In the genomic region with DNA sequence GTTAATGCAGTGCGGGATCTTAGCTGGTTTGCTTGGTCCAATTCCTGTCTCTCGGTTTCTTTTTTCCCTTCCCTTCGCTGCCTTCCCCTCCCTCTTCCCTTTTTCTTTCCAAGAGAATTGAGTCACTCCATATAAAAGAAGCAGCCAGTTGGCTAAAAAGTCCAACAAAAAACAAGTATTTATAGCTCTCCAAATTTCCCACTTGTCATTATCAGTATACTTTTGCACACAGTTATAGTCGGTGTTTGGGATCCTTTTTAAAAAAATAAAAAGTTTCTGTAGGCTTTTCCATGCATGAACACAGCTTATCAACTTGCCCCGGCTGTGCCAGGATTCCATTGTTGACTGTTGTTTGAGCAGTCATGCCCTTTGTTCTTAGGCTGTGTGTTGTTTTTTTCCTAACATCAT, we compare ENCODE assay signal across 10 cellular contexts. TPM values are rescaled to one million over a fixed set of nuclear protein-coding genes. Genes with fewer than 3 reads are reported as not detected.
A peak's percentile ranks its signal among the peaks of the same experiment; 100 is the strongest.
DNase-seq lines count a peak whose midpoint lies in the region; ATAC-seq and TF ChIP-seq lines count a peak whose summit lies in the region.
"Had no signal": no experiment of that assay in that cellular context is flagged by ENCODE, and none has a peak within 500 bp of the region (broad histone marks: within the 10 kb centered on the region; RNA-seq: fewer than 3 reads in every experiment).

No MANE protein-coding gene starts in this region.

- no peak for TF ChIP-seq POLR2A in esophagus muscularis mucosa (IDR thresholded peaks at IDR 0.05; ENCODE audit: low read depth)
- TF ChIP-seq POLR2A in upper lobe of left lung (IDR thresholded peaks at IDR 0.05), result no peak

- TF ChIP-seq CTCF in esophagus muscularis mucosa (IDR thresholded peaks at IDR 0.05) (no peak), upper lobe of left lung (IDR thresholded peaks at IDR 0.05) (no peak)

- H3K36me3 Mint-ChIP-seq in activated T-cell treated with anti-CD3 and anti-CD28 coated beads, Interleukin-2, amount 50 U/mL, for 72 hours (ENCODE audit: insufficient read depth in 2 of 2), result peaks cover under 1 to 1% of the 10 kb centered on the region in 2 donors
- H3K36me3 Mint-ChIP-seq in activated T-cell treated with anti-CD3 and anti-CD28 coated beads, Interleukin-2, amount 50 U/mL, for 4 hours (ENCODE audit: insufficient read depth), result peaks cover 4% of the 10 kb centered on the region

- no peaks in the 10 kb centered on the region for H3K9me3 Mint-ChIP-seq in activated T-cell treated with anti-CD3 and anti-CD28 coated beads, Interleukin-2, amount 50 U/mL, for 72 hours
- H3K9me3 Mint-ChIP-seq in activated T-cell treated with anti-CD3 and anti-CD28 coated beads, Interleukin-2, amount 50 U/mL, for 4 hours, result no peaks in the 10 kb centered on the region
- H3K9me3 Mint-ChIP-seq: activated CD4-positive, alpha-beta T cell treated with anti-CD3 and anti-CD28 coated beads, Interleukin-2, amount 10 ng/mL, durations not matched to agents 7 days and 5 days; neural crest cell had no signal

- H3K36me3 ChIP-seq in esophagus muscularis mucosa, result peaks cover 0 to 18% (median 8%) of the 10 kb centered on the region in 4 donors
- peaks cover 2 to 6% of the 10 kb centered on the region in 2 donors for H3K36me3 ChIP-seq in muscle layer of duodenum (ENCODE audit: control insufficient read depth in 1 of 2, insufficient read depth in 2 of 2, low read length in 2 of 2)
- H3K36me3 ChIP-seq in upper lobe of left lung, result peaks cover 0 to 23% (median 2%) of the 10 kb centered on the region in 4 donors

- H3K27me3 ChIP-seq in esophagus muscularis mucosa, result no peaks in the 10 kb centered on the region
- no peaks in the 10 kb centered on the region for H3K27me3 ChIP-seq in muscle layer of duodenum (ENCODE audit: low read depth, low read length)
- H3K27me3 ChIP-seq in upper lobe of left lung, result no peaks in the 10 kb centered on the region

- peak overlapping the region; percentile 70 for H3K27ac Mint-ChIP-seq in activated T-cell treated with anti-CD3 and anti-CD28 coated beads, Interleukin-2, amount 50 U/mL, for 72 hours

- intact Hi-C loops in esophagus muscularis mucosa (cut with DNase I), result no loop called here

- H3K27me3 Mint-ChIP-seq in activated T-cell treated with anti-CD3 and anti-CD28 coated beads, Interleukin-2, amount 50 U/mL, for 72 hours (ENCODE audit: low read depth), result no peaks in the 10 kb centered on the region
- no peaks in the 10 kb centered on the region for H3K27me3 Mint-ChIP-seq in activated T-cell treated with anti-CD3 and anti-CD28 coated beads, Interleukin-2, amount 50 U/mL, for 4 hours (ENCODE audit: low read depth)
- H3K27me3 Mint-ChIP-seq: activated CD4-positive, alpha-beta T cell treated with anti-CD3 and anti-CD28 coated beads, Interleukin-2, amount 10 ng/mL, durations not matched to agents 7 days and 5 days had no signal

- 30% methylated on average over 5 of the region's 5 CpGs for WGBS in esophagus muscularis mucosa
- 40 to 45% methylated on average over 5 of the region's 5 CpGs for WGBS in upper lobe of left lung, 2 donors

- H3K27ac ChIP-seq in esophagus muscularis mucosa (replicated peaks in 1 of 4) (peak overlapping the region; percentile 57 to 70 (median 66)), muscle layer of duodenum (ENCODE audit: low read length) (peak overlapping the region; percentile 73), upper lobe of left lung (peak overlapping the region; percentile 46 to 66 (median 60))

- no peak for TF ChIP-seq EP300 in esophagus muscularis mucosa (IDR thresholded peaks at IDR 0.05)
- no peak for TF ChIP-seq EP300 in upper lobe of left lung (IDR thresholded peaks at IDR 0.05)

- no peak overlapping the region for H3K4me3 Mint-ChIP-seq in activated T-cell treated with anti-CD3 and anti-CD28 coated beads, Interleukin-2, amount 50 U/mL, for 72 hours
- no peak overlapping the region for H3K4me3 Mint-ChIP-seq in activated T-cell treated with anti-CD3 and anti-CD28 coated beads, Interleukin-2, amount 50 U/mL, for 4 hours
- H3K4me3 Mint-ChIP-seq: activated CD4-positive, alpha-beta T cell treated with anti-CD3 and anti-CD28 coated beads, Interleukin-2, amount 10 ng/mL, durations not matched to agents 7 days and 5 days; neural crest cell had no signal

- no peak for DNase-seq in activated T-cell treated with anti-CD3 and anti-CD28 coated beads, Interleukin-2, amount 50 U/mL, for 72 hours
- DNase-seq in activated T-cell treated with anti-CD3 and anti-CD28 coated beads, Interleukin-2, amount 50 U/mL, for 4 hours, result no peak
- no peak for DNase-seq in esophagus muscularis mucosa (ENCODE audit: extremely low spot score)
- no peak for DNase-seq in upper lobe of left lung
- no peak for DNase-seq in HuH-7 (ENCODE audit: low spot score)
- no peak for DNase-seq in activated CD4-positive, alpha-beta T cell treated with anti-CD3 and anti-CD28 coated beads for 4 hours
- DNase-seq: activated CD4-positive, alpha-beta T cell treated with anti-CD3 and anti-CD28 coated beads, Interleukin-2, amount 10 ng/mL, durations not matched to agents 7 days and 5 days had no signal

- ATAC-seq in activated T-cell treated with anti-CD3 and anti-CD28 coated beads, Interleukin-2, amount 50 U/mL, for 72 hours (replicated peaks in 1 of 2), result no peak
- no peak for ATAC-seq in activated T-cell treated with anti-CD3 and anti-CD28 coated beads, Interleukin-2, amount 50 U/mL, for 4 hours
- peak in 1 of 2 donors; percentile 49 for ATAC-seq in upper lobe of left lung (ENCODE audit: low FRiP score in 2 of 2)
- no peak for ATAC-seq in HG02884 (IDR thresholded peaks at IDR 0.05; ENCODE audit: unreplicated experiment)

- peaks cover 26 to 33% (median 32%) of the 10 kb centered on the region in 4 donors for H3K4me1 ChIP-seq in esophagus muscularis mucosa
- H3K4me1 ChIP-seq in muscle layer of duodenum (ENCODE audit: control insufficient read depth in 1 of 2, insufficient read depth in 2 of 2, low read length in 2 of 2), result peaks cover 20 to 27% of the 10 kb centered on the region in 2 donors
- peaks cover 24 to 36% (median 28%) of the 10 kb centered on the region in 4 donors for H3K4me1 ChIP-seq in upper lobe of left lung

- H3K4me3 ChIP-seq in esophagus muscularis mucosa (peak overlapping the region; percentile 9 to 25 (median 16)), muscle layer of duodenum (ENCODE audit: low read depth in 1 of 2, low read length in 2 of 2) (peak overlapping the region in 1 of 2 donors; percentile 34), upper lobe of left lung (no peak overlapping the region)

- peaks cover 91% of the 10 kb centered on the region for H3K4me1 Mint-ChIP-seq in activated T-cell treated with anti-CD3 and anti-CD28 coated beads, Interleukin-2, amount 50 U/mL, for 72 hours (ENCODE audit: low read depth)
- H3K4me1 Mint-ChIP-seq in activated T-cell treated with anti-CD3 and anti-CD28 coated beads, Interleukin-2, amount 50 U/mL, for 4 hours (ENCODE audit: low read depth), result peaks cover 87% of the 10 kb centered on the region

- H3K9me3 ChIP-seq in esophagus muscularis mucosa (no peaks in the 10 kb centered on the region), muscle layer of duodenum (ENCODE audit: control insufficient read depth in 1 of 2, low read length in 2 of 2) (no peaks in the 10 kb centered on the region), upper lobe of left lung (no peaks in the 10 kb centered on the region)

RNA-seq across cellular contexts. Expression of gene HMOX2, which starts 24.9 kb away (rescaled TPM):
- 10 to 100 TPM; 50.3 to 50.9 TPM for total RNA-seq in activated T-cell treated with anti-CD3 and anti-CD28 coated beads, Interleukin-2, amount 50 U/mL, for 72 hours
- total RNA-seq in activated T-cell treated with anti-CD3 and anti-CD28 coated beads, Interleukin-2, amount 50 U/mL, for 4 hours, result 10 to 100 TPM; 79.9 to 85.3 (median 83.1) TPM
- 10 to 100 TPM; 26.6 to 45.9 (median 44.7) TPM for total RNA-seq in esophagus muscularis mucosa
- total RNA-seq in upper lobe of left lung, result 10 to 100 TPM; 22.0 to 93.9 (median 53.8) TPM

RNA-seq across cellular contexts. Expression of gene NMRAL1, which starts 26.6 kb away (rescaled TPM):
- total RNA-seq in activated T-cell treated with anti-CD3 and anti-CD28 coated beads, Interleukin-2, amount 50 U/mL, for 72 hours, result 10 to 100 TPM; 32.5 to 33.0 TPM
- 10 to 100 TPM; 29.6 to 45.2 (median 41.5) TPM for total RNA-seq in activated T-cell treated with anti-CD3 and anti-CD28 coated beads, Interleukin-2, amount 50 U/mL, for 4 hours
- total RNA-seq in esophagus muscularis mucosa, result 10 to 100 TPM; 29.1 to 50.0 (median 45.3) TPM
- total RNA-seq in upper lobe of left lung, result 10 to 100 TPM; 34.4 to 80.7 (median 43.3) TPM

RNA-seq across cellular contexts. Expression of gene CDIP1, which starts 37.5 kb away (rescaled TPM):
- total RNA-seq in activated T-cell treated with anti-CD3 and anti-CD28 coated beads, Interleukin-2, amount 50 U/mL, for 72 hours, result 10 to 100 TPM; 45.4 to 53.1 TPM
- 10 to 100 TPM; 33.2 to 41.6 (median 39.7) TPM for total RNA-seq in activated T-cell treated with anti-CD3 and anti-CD28 coated beads, Interleukin-2, amount 50 U/mL, for 4 hours
- total RNA-seq in esophagus muscularis mucosa, result 10 to 100 TPM; 18.3 to 33.4 (median 28.3) TPM
- 10 to 100 TPM in 5 of 6 donors, 1 to 10 TPM in 1; 7.3 to 27.0 (median 21.9) TPM for total RNA-seq in upper lobe of left lung

RNA-seq across cellular contexts. Expression of gene C16orf96, which starts 55.1 kb away (rescaled TPM):
- total RNA-seq in activated T-cell treated with anti-CD3 and anti-CD28 coated beads, Interleukin-2, amount 50 U/mL, for 72 hours, result under 1 TPM; 0.51 to 0.55 TPM
- total RNA-seq in activated T-cell treated with anti-CD3 and anti-CD28 coated beads, Interleukin-2, amount 50 U/mL, for 4 hours, result under 1 TPM in 2 of 3 donors, not detected in 1; 0.05 to 0.10 TPM
- not detected for total RNA-seq in esophagus muscularis mucosa
- 1 to 10 TPM in 1 of 6 donors, under 1 TPM in 4, not detected in 1; 0.24 to 1.0 (median 0.46) TPM for total RNA-seq in upper lobe of left lung

Comparison
In these comparisons a context has a peak if more than half of its experiments do, and no peak if none do; other contexts are left out.
1. H3K4me3 ChIP-seq: peak in esophagus muscularis mucosa (4 of 4); none in upper lobe of left lung (0 of 4).
2. Peak in every context shown above with its lines, with median percentiles within 50 percentile points of each other: H3K27ac ChIP-seq.